ENCODE assay signal across 16 cellular contexts in the genomic region with DNA sequence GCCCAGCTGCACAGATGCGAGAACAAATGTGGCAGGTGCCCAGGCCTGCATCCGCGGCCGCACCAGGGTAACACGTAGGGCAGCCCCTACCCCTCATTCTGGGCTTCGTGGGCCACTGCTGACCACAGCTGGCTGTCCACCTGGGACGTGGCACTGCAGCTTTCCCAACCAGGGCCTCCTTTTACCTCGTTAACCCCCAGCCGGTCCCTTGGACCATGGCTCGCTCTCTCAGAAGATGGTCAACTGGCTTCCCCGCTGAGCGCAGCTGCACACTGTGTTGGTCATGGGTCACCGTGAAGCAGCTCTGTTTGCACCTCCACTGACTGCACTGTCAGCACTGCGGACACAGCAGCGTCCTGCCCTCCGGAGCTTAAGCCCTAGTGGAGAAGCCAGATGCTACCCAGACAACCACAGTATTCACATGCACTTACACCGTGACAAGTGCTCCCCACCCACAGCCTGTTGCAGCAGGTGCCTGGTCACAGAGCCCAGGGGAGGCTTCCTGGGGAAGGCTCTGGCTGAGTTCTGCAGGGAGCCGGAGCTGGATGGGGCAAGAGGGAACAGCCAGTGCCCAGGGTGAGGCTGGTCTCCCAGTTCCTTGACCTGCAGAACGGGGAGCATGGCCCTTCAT. TPM values are rescaled to one million over a fixed set of nuclear protein-coding genes. Genes with fewer than 3 reads are reported as not detected.
A peak's percentile ranks its signal among the peaks of the same experiment; 100 is the strongest.
DNase-seq lines count a peak whose midpoint lies in the region; ATAC-seq, FAIRE-seq and TF ChIP-seq lines count a peak whose summit lies in the region.
"Had no signal": no experiment of that assay in that cellular context is flagged by ENCODE, and none has a peak within 500 bp of the region (broad histone marks: within the 10 kb centered on the region; RNA-seq: fewer than 3 reads in every experiment).

No MANE protein-coding gene starts in this region.

- intact Hi-C loops in Right ventricle myocardium inferior (cut with DNase I) (no loop called here), kidney (cut with DNase I) (no loop called here), upper lobe of right lung (cut with DNase I) (no loop called here), thyroid gland (cut with DNase I) (no loop called here)

- no peaks in the 10 kb centered on the region for H3K9me3 ChIP-seq in cardiac muscle cell (ENCODE audit: low read depth)
- H3K9me3 ChIP-seq in NT2/D1 (ENCODE audit: insufficient read depth, low read length): no peaks in the 10 kb centered on the region
- no peaks in the 10 kb centered on the region for H3K9me3 ChIP-seq in kidney (ENCODE audit: control insufficient read depth in 1 of 2, low read length in 2 of 2)
- H3K9me3 ChIP-seq in upper lobe of right lung: no peaks in the 10 kb centered on the region
- H3K9me3 ChIP-seq in thyroid gland: no peaks in the 10 kb centered on the region
- H3K9me3 ChIP-seq: neutrophil had no signal

- H3K36me3 ChIP-seq in cardiac muscle cell (no peaks in the 10 kb centered on the region), NT2/D1 (ENCODE audit: insufficient read depth, insufficient read length, low read length) (no peaks in the 10 kb centered on the region), kidney (ENCODE audit: control insufficient read depth in 1 of 2, insufficient read depth in 2 of 2, low read length in 2 of 2) (no peaks in the 10 kb centered on the region), upper lobe of right lung (no peaks in the 10 kb centered on the region), thyroid gland (no peaks in the 10 kb centered on the region)
- H3K36me3 ChIP-seq: neutrophil had no signal

- no peak for DNase-seq in cardiac muscle cell (ENCODE audit: low read depth in 1 of 2, low spot score in 1 of 2)
- no peak for DNase-seq in Right ventricle myocardium inferior (ENCODE audit: missing footprints)
- no peak for DNase-seq in NT2/D1 (ENCODE audit: low read depth, low spot score)
- DNase-seq in kidney: peak; percentile 35
- no peak for DNase-seq in upper lobe of right lung
- no peak for DNase-seq in nucleus accumbens (lab: John Stamatoyannopoulos, UW)
- no peak for DNase-seq in thyroid gland
- DNase-seq: activated B cell treated with CpG ODN at 0.5 μM for 24 hours; activated effector memory CD4-positive, alpha-beta T cell treated with Interleukin-2 at 50 U/mL for 16 hours; foreskin melanocyte; Kasumi-1; NCI-H1694 treated with DMSO at 0.1 percent for 48 hours; T-cell had no signal

- no peak for FAIRE-seq in kidney (lab: Jason Lieb, UNC)
- FAIRE-seq: G401.6 had no signal

- peak overlapping the region; percentile 72 for H3K27ac ChIP-seq in cardiac muscle cell
- H3K27ac ChIP-seq in kidney (ENCODE audit: low read depth in 2 of 2, low read length in 2 of 2): no peak overlapping the region
- H3K27ac ChIP-seq in upper lobe of right lung: no peak overlapping the region
- H3K27ac ChIP-seq in thyroid gland: no peak overlapping the region
- H3K27ac ChIP-seq: neutrophil had no signal

- ATAC-seq in Right ventricle myocardium inferior (no peak), upper lobe of right lung (peak; percentile 27), HG02885 (IDR thresholded peaks at IDR 0.05; ENCODE audit: poor library complexity, unreplicated experiment) (no peak)
- ATAC-seq: T-cell had no signal

- H3K4me1 ChIP-seq in cardiac muscle cell (ENCODE audit: low read depth) (peaks cover 13% of the 10 kb centered on the region), NT2/D1 (ENCODE audit: insufficient read depth, insufficient read length) (peaks cover 21% of the 10 kb centered on the region), kidney (ENCODE audit: control insufficient read depth in 1 of 2, insufficient read depth in 1 of 2, low read depth in 1 of 2, low read length in 2 of 2) (no peaks in the 10 kb centered on the region), upper lobe of right lung (no peaks in the 10 kb centered on the region), thyroid gland (no peaks in the 10 kb centered on the region)

- H3K27me3 ChIP-seq in cardiac muscle cell (no peaks in the 10 kb centered on the region), NT2/D1 (ENCODE audit: insufficient read depth, insufficient read length) (no peaks in the 10 kb centered on the region), upper lobe of right lung (no peaks in the 10 kb centered on the region), thyroid gland (no peaks in the 10 kb centered on the region)
- H3K27me3 ChIP-seq: neutrophil had no signal

- H3K9ac ChIP-seq in NT2/D1 (ENCODE audit: insufficient read length, low read depth) (peak overlapping the region; percentile 36), kidney (ENCODE audit: low read length in 2 of 2) (no peak overlapping the region)

- TF ChIP-seq CTCF in cardiac muscle cell (IDR thresholded peaks at IDR 0.05; ENCODE audit: low read depth, low read length): no peak
- TF ChIP-seq CTCF in kidney (IDR thresholded peaks at IDR 0.05; ENCODE audit: borderline replicate concordance, extremely low read depth, insufficient read depth): no peak
- no peak for TF ChIP-seq CTCF in upper lobe of right lung (IDR thresholded peaks at IDR 0.05)
- TF ChIP-seq CTCF in thyroid gland (IDR thresholded peaks at IDR 0.05): no peak

- TF ChIP-seq POLR2A in thyroid gland (IDR thresholded peaks at IDR 0.05): no peak

- H3K4me3 ChIP-seq in cardiac muscle cell (no peak overlapping the region), NT2/D1 (ENCODE audit: insufficient read length, low read depth) (no peak overlapping the region), kidney (ENCODE audit: low read length in 2 of 2) (no peak overlapping the region), upper lobe of right lung (no peak overlapping the region), thyroid gland (replicated peaks in 1 of 3) (no peak overlapping the region)

- WGBS in thyroid gland, 2 donors: 80 to 81% methylated on average over 16 to 18 of the region's 19 CpGs

RNA-seq across cellular contexts. Expression of gene PLEKHG4B, which starts 10.5 kb away (rescaled TPM):
- total RNA-seq in cardiac muscle cell (15.0 and 20.1 TPM in 2 replicates), Right ventricle myocardium inferior (not detected), kidney (0.13 TPM), upper lobe of right lung (2.0 TPM), thyroid gland (10 to 100 TPM in 1 of 4 donors, 1 to 10 TPM in 3; 5.5 to 10.9 (median 7.1) TPM)
- polyA plus RNA-seq in cardiac muscle cell (8.1 and 9.9 TPM in 2 replicates), kidney (ENCODE audit: insufficient read depth, low read depth, low replicate concordance) (0.37 TPM)
- total RNA-seq: activated B cell treated with CpG ODN at 0.5 μM for 24 hours had no signal
